In genomic region chr6:64252256-64252655, GRCh38 we compare ENCODE assay signal across 27 cellular contexts.
"Had no signal": no experiment of that assay in that cellular context is flagged by ENCODE, and none has a peak within 500 bp of the region (broad histone marks: within the 10 kb centered on the region; RNA-seq: fewer than 3 reads in every experiment).

No MANE protein-coding gene starts in this region.

- FAIRE-seq: keratinocyte had no signal

- H3K27me3 Mint-ChIP-seq: activated naive CD8-positive, alpha-beta T cell treated with anti-CD3 and anti-CD28 coated beads, Interleukin-2, amount 10 ng/mL, durations not matched to agents 7 days and 5 days; naive thymus-derived CD8-positive, alpha-beta T cell had no signal

- H3K36me3 ChIP-seq: gastroesophageal sphincter, heart left ventricle, left lung, sigmoid colon, vagina had no signal

- H3K27me3 ChIP-seq: gastroesophageal sphincter, heart left ventricle, left lung, sigmoid colon, testis, vagina had no signal

- H3K36me3 Mint-ChIP-seq: activated naive CD8-positive, alpha-beta T cell treated with anti-CD3 and anti-CD28 coated beads, Interleukin-2, amount 10 ng/mL, durations not matched to agents 7 days and 5 days; mesothelial cell of epicardium; naive thymus-derived CD8-positive, alpha-beta T cell had no signal

- DNase-seq: activated CD4-positive, alpha-beta T cell treated with anti-CD3 and anti-CD28 coated beads for 4 hours; activated CD4-positive, alpha-beta T cell treated with anti-CD3 and anti-CD28 coated beads, Interleukin-2, amount 50 U/mL, for 48 hours; activated CD4-positive, CD25-positive, alpha-beta regulatory T cell; activated CD8-positive, alpha-beta memory T cell treated with anti-CD3 and anti-CD28 coated beads, Interleukin-2, amount 50 U/mL, for 48 hours; activated naive CD4-positive, alpha-beta T cell treated with Interleukin-2 at 50 U/mL for 16 hours; activated naive CD8-positive, alpha-beta T cell treated with anti-CD3 and anti-CD28 coated beads, Interleukin-2, amount 10 ng/mL, durations not matched to agents 7 days and 5 days; activated T-cell treated with anti-CD3 and anti-CD28 coated beads, Interleukin-2, amount 50 U/mL, for 48 hours; amygdala; cerebellar nuclear complex; heart left ventricle; left lung; naive thymus-derived CD8-positive, alpha-beta T cell; retina; sigmoid colon; stimulated activated CD4-positive, alpha-beta T cell treated with anti-CD3 and anti-CD28 coated beads, Interleukin-15, amount 100 ng/mL, for 24 hours; stimulated activated CD4-positive, alpha-beta T cell treated with anti-CD3 and anti-CD28 coated beads, Interleukin-2, amount 100 ng/mL, for 48 hours; stimulated activated naive CD4-positive, alpha-beta T cell; T1000; testis; trophoblast cell had no signal

- H3K27ac ChIP-seq: coronary artery, gastroesophageal sphincter, heart left ventricle, left lung, sigmoid colon, testis, vagina had no signal

- H3K4me1 Mint-ChIP-seq: activated naive CD8-positive, alpha-beta T cell treated with anti-CD3 and anti-CD28 coated beads, Interleukin-2, amount 10 ng/mL, durations not matched to agents 7 days and 5 days; naive thymus-derived CD8-positive, alpha-beta T cell had no signal

- H3K4me1 ChIP-seq: gastroesophageal sphincter, heart left ventricle, left lung, sigmoid colon, testis, vagina had no signal

- H3K27ac Mint-ChIP-seq: activated naive CD8-positive, alpha-beta T cell treated with anti-CD3 and anti-CD28 coated beads, Interleukin-2, amount 10 ng/mL, durations not matched to agents 7 days and 5 days; mesothelial cell of epicardium; naive thymus-derived CD8-positive, alpha-beta T cell had no signal

- H3K9me3 Mint-ChIP-seq: activated naive CD8-positive, alpha-beta T cell treated with anti-CD3 and anti-CD28 coated beads, Interleukin-2, amount 10 ng/mL, durations not matched to agents 7 days and 5 days; mesothelial cell of epicardium had no signal

- H3K4me3 Mint-ChIP-seq: activated naive CD8-positive, alpha-beta T cell treated with anti-CD3 and anti-CD28 coated beads, Interleukin-2, amount 10 ng/mL, durations not matched to agents 7 days and 5 days; mesothelial cell of epicardium; naive thymus-derived CD8-positive, alpha-beta T cell had no signal

- ATAC-seq: gastroesophageal sphincter; heart left ventricle; left lung; naive thymus-derived CD8-positive, alpha-beta T cell had no signal

- H3K9me3 ChIP-seq: gastroesophageal sphincter, heart left ventricle, left lung, sigmoid colon, testis, vagina had no signal

- H3K4me3 ChIP-seq: coronary artery, gastroesophageal sphincter, heart left ventricle, left lung, lung, sigmoid colon, smooth muscle cell, testis, vagina had no signal
